Comparison of ENCODE assay signal across 24 cellular contexts in the genomic region with DNA sequence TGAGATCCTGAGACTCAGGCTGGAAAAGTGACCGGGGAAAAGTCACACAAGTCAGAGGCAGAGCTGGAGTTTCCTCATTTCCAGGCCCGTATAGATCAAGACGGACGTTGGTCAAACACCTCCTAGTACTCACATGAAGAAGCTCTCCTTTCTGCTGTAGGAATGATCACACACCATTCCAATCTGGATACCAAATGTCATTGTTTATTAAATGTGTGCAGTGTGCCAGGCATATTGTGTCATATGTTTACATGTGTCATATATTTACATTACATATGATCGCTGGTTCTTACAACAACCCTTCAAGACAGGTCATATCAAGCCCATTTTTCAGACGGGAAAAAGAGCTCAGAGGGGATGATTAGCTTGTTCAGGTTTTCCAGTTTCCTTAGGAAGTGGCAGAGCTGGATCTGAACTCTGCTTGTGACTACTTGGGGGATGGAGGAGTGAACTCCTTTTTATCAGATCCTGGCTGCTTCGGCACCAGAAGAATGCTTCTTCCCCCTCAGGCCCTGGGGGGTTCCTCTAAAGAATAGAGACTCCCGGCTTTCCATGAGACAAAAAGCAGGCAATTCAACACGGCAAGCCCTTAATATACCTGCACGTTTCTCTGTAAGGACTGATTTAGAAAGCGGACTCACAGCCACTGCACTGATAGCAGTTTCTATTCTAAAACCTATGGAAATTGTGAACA. TPM values are rescaled to one million over a fixed set of nuclear protein-coding genes. Genes with fewer than 3 reads are reported as not detected.
A peak's percentile ranks its signal among the peaks of the same experiment; 100 is the strongest.
DNase-seq lines count a peak whose midpoint lies in the region; ATAC-seq and TF ChIP-seq lines count a peak whose summit lies in the region.
"Had no signal": no experiment of that assay in that cellular context is flagged by ENCODE, and none has a peak within 500 bp of the region (broad histone marks: within the 10 kb centered on the region; RNA-seq: fewer than 3 reads in every experiment).

No MANE protein-coding gene starts in this region.

- no peak overlapping the region; the same call in 2 of the 3 replicates for H2BK15ac ChIP-seq in IMR-90 (ENCODE audit: low read depth, low read length)

- intact Hi-C loops in IMR-90 (cut with micrococcal nuclease), result loop anchor here (2.0 kb wide), 1 partner anchor 39 kb away; no protein-coding TSS in a partner anchor

- H2BK20ac ChIP-seq in IMR-90 (ENCODE audit: low read depth, low read length), result peak overlapping the region; percentile 55; the same call in 1 of the 2 replicates

- POLR2A ChIA-PET in AG04450 (lab: Yijun Ruan, JAX) (interaction anchor here (0.7 to 2.5 kb wide), 3 partner anchors 15 to 41 kb away, joined by 3 to 16 read pairs (median 12); a partner anchor contains a TSS), IMR-90 (lab: Charles Lee; ENCODE audit: unreplicated experiment) (no interaction called here)

- no peak overlapping the region for H2AK5ac ChIP-seq in IMR-90 (ENCODE audit: low read depth, low read length)

- TF ChIP-seq POLR2A in IMR-90 (IDR thresholded peaks at IDR 0.05; ENCODE audit: low read depth, low read length), result no peak

- DNase-seq in AG04450 (ENCODE audit: low read depth, low spot score) (peak; percentile 63), IMR-90 (peak; percentile 80), SJSA1 (ENCODE audit: low read depth in 1 of 2, low spot score in 2 of 2) (peak in 1 of 2 experiments; percentile 60), fibroblast of mammary gland (ENCODE audit: low read depth) (peak; percentile 14), NCI-H748 (lab: John Stamatoyannopoulos, UW; ENCODE audit: unreplicated experiment) (no peak), SHP77 (lab: John Stamatoyannopoulos, UW) (no peak), NCI-H524 treated with DMSO at 0.1 percent for 48 hours (lab: John Stamatoyannopoulos, UW) (no peak)
- DNase-seq: activated CD4-positive, alpha-beta memory T cell treated with anti-CD3 and anti-CD28 coated beads, Interleukin-2, amount 10 ng/mL, durations not matched to agents 7 days and 5 days; activated CD4-positive, alpha-beta T cell treated with anti-CD3 and anti-CD28 coated beads for 1 hour; activated CD8-positive, alpha-beta memory T cell treated with anti-CD3 and anti-CD28 coated beads, Interleukin-2, amount 50 U/mL, for 4 hours; activated naive CD4-positive, alpha-beta T cell treated with anti-CD3 and anti-CD28 coated beads for 36 hours; amniotic stem cell; CD4-positive, CD25-positive, alpha-beta regulatory T cell; cerebellar nuclear complex; dorsolateral prefrontal cortex; H7; NCI-H1436; sigmoid colon; stimulated activated CD4-positive, alpha-beta T cell treated with anti-CD3 and anti-CD28 coated beads, Interleukin-4, amount 100 ng/mL, for 1 hour; thyroid gland had no signal

- no TSS peak for BruUV-seq in IMR-90 (replicated peaks; lab: Mats Ljungman, UMichigan)

- no peaks in the 10 kb centered on the region for H3K79me1 ChIP-seq in IMR-90 (ENCODE audit: low read depth in 1 of 2, low read length in 2 of 2)

- CTCF ChIA-PET in AG04450 (lab: Charles Lee) (interaction anchor here (1.0 to 1.5 kb wide), 3 partner anchors 9 to 379 kb away, joined by 3 to 4 read pairs (median 3); no protein-coding TSS in a partner anchor), IMR-90 (lab: Yijun Ruan, JAX) (interaction anchor here (0.6 to 1.2 kb wide), 3 partner anchors 12 to 379 kb away, joined by 3 to 4 read pairs (median 4); no protein-coding TSS in a partner anchor)

- H3K4me3 ChIP-seq in AG04450 (ENCODE audit: low read depth, low read length) (no peak overlapping the region), IMR-90 (ENCODE audit: insufficient read depth, low read depth, low read length) (no peak overlapping the region), SJSA1 (no peak overlapping the region), fibroblast of mammary gland (ENCODE audit: control insufficient read depth, low read depth, low read length) (no peak overlapping the region)
- H3K4me3 ChIP-seq: dorsolateral prefrontal cortex, GM12878, prostate gland, sigmoid colon, thyroid gland, vagina had no signal

- dilution Hi-C loops in IMR-90 (cut with HindIII; ENCODE audit: low sequenced_read_pairs, unreplicated experiment), result no loop called here

- no peak overlapping the region for H2AK9ac ChIP-seq in IMR-90 (replicated peaks; ENCODE audit: low read depth, low read length, poor library complexity)

- no peak for TF ChIP-seq RAD21 in IMR-90 (IDR thresholded peaks at IDR 0.05; ENCODE audit: low read length)

- H3K18ac ChIP-seq in IMR-90 (ENCODE audit: low read depth, low read length), result no peak overlapping the region; the same call in 1 of the 2 replicates

- H4K20me1 ChIP-seq in IMR-90 (ENCODE audit: insufficient read depth, low read length), result no peaks in the 10 kb centered on the region

- H2BK5ac ChIP-seq in IMR-90 (ENCODE audit: low read depth, low read length, poor library complexity, severe bottlenecking), result peak overlapping the region; percentile 22

- H3K9ac ChIP-seq in IMR-90 (ENCODE audit: low read depth, low read length), result no peak overlapping the region

- TF ChIP-seq CTCF in AG04450 (IDR thresholded peaks at IDR 0.05; ENCODE audit: low read depth, low read length) (no peak), IMR-90 (conservative IDR thresholded peaks at IDR 0.05; ENCODE audit: low read depth, low read length) (no peak), fibroblast of mammary gland (conservative IDR thresholded peaks at IDR 0.05; ENCODE audit: control insufficient read depth, insufficient read depth, low read depth, low read length) (no peak)

- no peaks in the 10 kb centered on the region; the same call in 1 of the 2 replicates for H3K9me1 ChIP-seq in IMR-90 (ENCODE audit: insufficient read depth, low read length)

- H3K4me2 ChIP-seq in IMR-90 (ENCODE audit: low read depth, low read length), result peak overlapping the region; percentile 17; the same call in 1 of the 2 replicates

- H3K9me3 ChIP-seq in AG04450 (ENCODE audit: control insufficient read depth, insufficient read depth, low read length) (no peaks in the 10 kb centered on the region), IMR-90 (ENCODE audit: control insufficient read depth, insufficient read depth, low read length) (no peaks in the 10 kb centered on the region), SJSA1 (replicated peaks) (no peaks in the 10 kb centered on the region)
- H3K9me3 ChIP-seq: prostate gland, sigmoid colon, thyroid gland, vagina had no signal

- H3K36me3 ChIP-seq in IMR-90 (ENCODE audit: control insufficient read depth, insufficient read depth, low read length) (no peaks in the 10 kb centered on the region), SJSA1 (no peaks in the 10 kb centered on the region)
- H3K36me3 ChIP-seq: prostate gland, sigmoid colon, thyroid gland, vagina had no signal

- no peak overlapping the region for H3K14ac ChIP-seq in IMR-90 (replicated peaks; ENCODE audit: low read depth, low read length)

- H4K5ac ChIP-seq in IMR-90 (ENCODE audit: low read depth, low read length), result no peak overlapping the region

- in situ Hi-C loops in IMR-90 (cut with MboI; ENCODE audit: low sequenced_read_pairs), result no loop called here

- H3K23ac ChIP-seq in IMR-90 (ENCODE audit: low read depth, low read length), result 0 out of 2 replicates have a peak overlapping the region, but pooled peaks have one; percentile 5

- ATAC-seq in IMR-90 (ENCODE audit: low read depth), result peak; percentile 77
- ATAC-seq in HG03175 (IDR thresholded peaks at IDR 0.05; ENCODE audit: unreplicated experiment), result no peak
- ATAC-seq: GM12878 had no signal

- H3K4ac ChIP-seq in IMR-90 (ENCODE audit: low read depth, low read length), result peak overlapping the region; percentile 31

- H4K8ac ChIP-seq in IMR-90 (ENCODE audit: low read depth in 2 of 2, low read length in 2 of 2), result no peak overlapping the region; a peak in 1 of 4 replicates

- H3K4me1 ChIP-seq in IMR-90 (ENCODE audit: control insufficient read depth, insufficient read depth, low read length) (peaks cover 5% of the 10 kb centered on the region; the same call in 1 of the 2 replicates), SJSA1 (replicated peaks) (peaks cover 43% of the 10 kb centered on the region)
- H3K4me1 ChIP-seq: prostate gland, sigmoid colon, vagina had no signal

- H3K27ac ChIP-seq in AG04450 (ENCODE audit: low read depth, low read length) (peak overlapping the region; percentile 70), IMR-90 (ENCODE audit: insufficient read depth, low read length) (peak overlapping the region; percentile 22; the same call in 1 of the 2 replicates), SJSA1 (peak overlapping the region; percentile 63)
- H3K27ac ChIP-seq: dorsolateral prefrontal cortex, prostate gland, sigmoid colon, thyroid gland, vagina had no signal

- H2AFZ ChIP-seq in IMR-90 (replicated peaks; ENCODE audit: low read length, poor library complexity), result no peak overlapping the region

- peak overlapping the region; percentile 34; the same call in 1 of the 2 replicates for H4K91ac ChIP-seq in IMR-90 (ENCODE audit: insufficient read depth, low read depth, low read length)

- H3K27me3 ChIP-seq in AG04450 (ENCODE audit: control insufficient read depth, insufficient read depth, low read length) (peaks cover 26% of the 10 kb centered on the region), IMR-90 (ENCODE audit: control insufficient read depth, insufficient read depth, low read length) (peaks cover 36% of the 10 kb centered on the region), SJSA1 (replicated peaks) (no peaks in the 10 kb centered on the region)
- H3K27me3 ChIP-seq: sigmoid colon, thyroid gland, vagina had no signal

- WGBS in IMR-90 (ENCODE audit: extremely low coverage in 2 of 2, insufficient read length in 1 of 2), 2 experiments, result 80% methylated on average over 1 of the region's 11 CpGs; no CpG with 5 or more reads in 1 of the 2 experiments

- no peak overlapping the region for H3K56ac ChIP-seq in IMR-90 (ENCODE audit: extremely low read depth, insufficient read depth, low read length)

- H2BK120ac ChIP-seq in IMR-90 (ENCODE audit: low read depth, low read length), result peak overlapping the region; percentile 45; the same call in 1 of the 2 replicates

TF ChIP-seq in IMR-90, 13 proteins besides CTCF, POLR2A, EP300 and RAD21 (continues in another document):
- TF ChIP-seq CEBPB (IDR thresholded peaks at IDR 0.05; ENCODE audit: low read depth, low read length) (peak; percentile 75), CHD1 (IDR thresholded peaks at IDR 0.05; ENCODE audit: low read depth, low read length) (no peak)

RNA-seq across cellular contexts. Expression of a gene that starts 41.9 kb away (rescaled TPM):
- polyA plus RNA-seq in AG04450 (2011; rRNA removed), result 7.6 and 8.1 TPM in 2 replicates
- 2.9 and 3.3 TPM in 2 replicates for polyA minus RNA-seq in AG04450 (2011; rRNA and poly(A)+ RNA removed)
- 3.0 and 3.1 TPM in 2 replicates for total RNA-seq in IMR-90 (2012; rRNA removed)
- polyA plus RNA-seq in IMR-90 (2012; rRNA removed), result 11.2 and 11.5 TPM in 2 replicates
- polyA plus RNA-seq in IMR-90 (2012; cell fraction: cytosol; rRNA removed), result 8.8 and 20.4 TPM in 2 replicates
- polyA plus RNA-seq in IMR-90 (2012; cell fraction: nucleus; rRNA removed; ENCODE audit: low replicate concordance), result 30.0 and 63.1 TPM in 2 replicates
- total RNA-seq in SJSA1 (2014; rRNA removed; shearing (Covaris generic)), result 14.2 and 17.6 TPM in 2 replicates

RNA-seq across cellular contexts. Expression of a gene that starts 55.6 kb away (rescaled TPM):
- polyA plus RNA-seq in AG04450 (2011; rRNA removed) (30.2 and 34.0 TPM in 2 replicates), IMR-90 (2012; rRNA removed) (25.2 and 26.8 TPM in 2 replicates)
- polyA minus RNA-seq in AG04450 (2011; rRNA and poly(A)+ RNA removed), result 45.2 and 48.7 TPM in 2 replicates
- total RNA-seq in IMR-90 (2012; rRNA removed), result 45.2 and 46.7 TPM in 2 replicates
- 4.7 and 9.8 TPM in 2 replicates for polyA plus RNA-seq in IMR-90 (2012; cell fraction: cytosol; rRNA removed)
- polyA plus RNA-seq in IMR-90 (2012; cell fraction: nucleus; rRNA removed; ENCODE audit: low replicate concordance), result 14.1 and 59.8 TPM in 2 replicates
- total RNA-seq in SJSA1 (2014; rRNA removed; shearing (Covaris generic)), result 20.6 and 36.3 TPM in 2 replicates

Comparison
In these comparisons a context has a peak if more than half of its experiments do, and no peak if none do; other contexts are left out.
1. DNase-seq: peak in AG04450 (single experiment), IMR-90 (single experiment) and fibroblast of mammary gland (single experiment); none in NCI-H748 (single experiment), SHP77 (0 of 2) and NCI-H524 treated with DMSO at 0.1 percent for 48 hours (single experiment).
2. Peak in every context shown above with its lines, with median percentiles within 50 percentile points of each other: H3K27ac ChIP-seq.